In genomic region chr4:26500565-26500999, GRCh38 we compare ENCODE assay signal across 4 cellular contexts. TPM values are rescaled to one million over a fixed set of nuclear protein-coding genes. Genes with fewer than 3 reads are reported as not detected.
"Had no signal": no experiment of that assay in that cellular context is flagged by ENCODE, and none has a peak within 500 bp of the region (broad histone marks: within the 10 kb centered on the region; RNA-seq: fewer than 3 reads in every experiment).

No MANE protein-coding gene starts in this region.

RNA-seq across cellular contexts. Expression of gene CCKAR, which starts 10.3 kb away (rescaled TPM):
- total RNA-seq: activated CD8-positive, alpha-beta memory T cell treated with anti-CD3 and anti-CD28 coated beads, Interleukin-2, amount 10 ng/mL, durations not matched to agents 7 days and 5 days; lower lobe of right lung; right atrium auricular region; thyroid gland had no signal
